Comparison of ENCODE assay signal across 8 cellular contexts in genomic region chr15:62569460-62570404, GRCh38.
A peak's percentile ranks its signal among the peaks of the same experiment; 100 is the strongest.
DNase-seq lines count a peak whose midpoint lies in the region; ATAC-seq and TF ChIP-seq lines count a peak whose summit lies in the region.

No MANE protein-coding gene starts in this region.

- peak; percentile 68 to 74 for ATAC-seq in lower lobe of right lung

- H3K36me3 ChIP-seq in adrenal gland (replicated peaks in 1 of 2): no peaks in the 10 kb centered on the region
- no peaks in the 10 kb centered on the region for H3K36me3 ChIP-seq in lower lobe of right lung
- no peaks in the 10 kb centered on the region for H3K36me3 ChIP-seq in A673 (ENCODE audit: insufficient read depth, low read length, poor library complexity, severe bottlenecking)

- H3K27me3 ChIP-seq in adrenal gland (no peaks in the 10 kb centered on the region), lower lobe of right lung (ENCODE audit: low read depth) (no peaks in the 10 kb centered on the region), A673 (replicated peaks; ENCODE audit: insufficient read depth, low read depth, low read length, poor library complexity) (no peaks in the 10 kb centered on the region)

- no peak for TF ChIP-seq POLR2A in adrenal gland (IDR thresholded peaks at IDR 0.05)

- CTCF ChIA-PET in A673 (lab: Charles Lee): no interaction called here

- TF ChIP-seq CTCF in adrenal gland (IDR thresholded peaks at IDR 0.05) (no peak), lower lobe of right lung (IDR thresholded peaks at IDR 0.05) (no peak), A673 (conservative IDR thresholded peaks at IDR 0.05; ENCODE audit: low read depth, low read length) (no peak)

- BruUV-seq in A673 (replicated peaks; lab: Mats Ljungman, UMichigan): no TSS peak

- intact Hi-C loops in adrenal gland (cut with DNase I) (no loop called here), lower lobe of right lung (cut with DNase I) (no loop called here), A673 (cut with micrococcal nuclease; ENCODE audit: unreplicated experiment) (no loop called here)

- DNase-seq in AG20443 (ENCODE audit: low spot score) (peak; percentile 84), NCI-H1105 (lab: John Stamatoyannopoulos, UW) (peak; percentile 97), adrenal gland (peak in 6 of 7 donors; percentile 44 to 72 (median 54)), lower lobe of right lung (peak; percentile 72), cortex of kidney (lab: John Stamatoyannopoulos, UW) (no peak), A673 (ENCODE audit: low spot score) (no peak), RKO (ENCODE audit: low spot score) (no peak), germinal center (ENCODE audit: low spot score) (no peak)

- WGBS in adrenal gland, 4 donors: 62 to 73% (median 70%) methylated on average over 13 to 14 of the region's 14 CpGs

- H3K9me3 ChIP-seq in adrenal gland (replicated peaks in 1 of 3): no peaks in the 10 kb centered on the region
- H3K9me3 ChIP-seq in lower lobe of right lung: no peaks in the 10 kb centered on the region
- H3K9me3 ChIP-seq in A673 (ENCODE audit: low read depth, low read length, poor library complexity, severe bottlenecking): no peaks in the 10 kb centered on the region

- POLR2A ChIA-PET in A673 (lab: Charles Lee; ENCODE audit: low non-redundant PET): no interaction called here

- no peak overlapping the region for H3K4me3 ChIP-seq in adrenal gland
- H3K4me3 ChIP-seq in lower lobe of right lung: no peak overlapping the region
- no peak overlapping the region for H3K4me3 ChIP-seq in A673 (ENCODE audit: low read depth, low read length, poor library complexity, severe bottlenecking)

- peaks cover 0 to 3% of the 10 kb centered on the region in 2 donors for H3K4me1 ChIP-seq in adrenal gland (replicated peaks in 1 of 2)
- peaks cover 12% of the 10 kb centered on the region for H3K4me1 ChIP-seq in lower lobe of right lung
- H3K4me1 ChIP-seq in A673 (ENCODE audit: insufficient read depth, low read length, poor library complexity, severe bottlenecking): peaks cover 14% of the 10 kb centered on the region

- H3K27ac ChIP-seq in adrenal gland (peak overlapping the region in 1 of 5 donors; percentile 40), lower lobe of right lung (no peak overlapping the region), A673 (ENCODE audit: low read depth, low read length, poor library complexity, severe bottlenecking) (no peak overlapping the region)

Comparison
In these comparisons a context has a peak if more than half of its experiments do, and no peak if none do; other contexts are left out.
1. DNase-seq: peak in AG20443 (single experiment), NCI-H1105 (single experiment), adrenal gland (6 of 7) and lower lobe of right lung (single experiment); none in cortex of kidney (single experiment), A673 (single experiment), RKO (single experiment) and germinal center (single experiment).